ENCODE assay signal across 18 cellular contexts in genomic region chr2:239101071-239101470, GRCh38.
A peak's percentile ranks its signal among the peaks of the same experiment; 100 is the strongest.
DNase-seq lines count a peak whose midpoint lies in the region; ATAC-seq and TF ChIP-seq lines count a peak whose summit lies in the region.
"Had no signal": no experiment of that assay in that cellular context is flagged by ENCODE, and none has a peak within 500 bp of the region (broad histone marks: within the 10 kb centered on the region; RNA-seq: fewer than 3 reads in every experiment).

No MANE protein-coding gene starts in this region.

- peak overlapping the region; percentile 15 to 50 for H3K27ac Mint-ChIP-seq in activated naive CD4-positive, alpha-beta T cell treated with anti-CD3 and anti-CD28 coated beads, Interleukin-2, amount 50 U/mL, for 72 hours
- no peak overlapping the region for H3K27ac Mint-ChIP-seq in activated naive CD4-positive, alpha-beta T cell treated with anti-CD3 and anti-CD28 coated beads for 36 hours
- peak overlapping the region; percentile 41 for H3K27ac Mint-ChIP-seq in T-helper 17 cell
- peak overlapping the region; percentile 35 for H3K27ac Mint-ChIP-seq in neural crest cell (ENCODE audit: unreplicated experiment)
- H3K27ac Mint-ChIP-seq: CD4-positive, alpha-beta T cell; CD8-positive, alpha-beta T cell had no signal

- no peak for DNase-seq in activated naive CD4-positive, alpha-beta T cell treated with anti-CD3 and anti-CD28 coated beads, Interleukin-2, amount 50 U/mL, for 72 hours (ENCODE audit: low spot score in 2 of 2)
- no peak for DNase-seq in activated naive CD4-positive, alpha-beta T cell treated with anti-CD3 and anti-CD28 coated beads for 36 hours
- DNase-seq in T-helper 17 cell (no peak), neural crest cell (ENCODE audit: low read depth, low spot score) (no peak), SIG-M5 (lab: John Stamatoyannopoulos, UW) (no peak)
- DNase-seq: 8988T; ACHN; BE2C; C1 segment of cervical spinal cord; Caco-2; Calu3; CD4-positive, alpha-beta T cell; CD8-positive, alpha-beta T cell; DMS79 treated with DMSO at 0.1 percent for 48 hours; GF-D8 had no signal

- ATAC-seq in activated naive CD4-positive, alpha-beta T cell treated with anti-CD3 and anti-CD28 coated beads, Interleukin-2, amount 50 U/mL, for 72 hours: no peak
- ATAC-seq in T-helper 17 cell (no peak), GM18867 (IDR thresholded peaks at IDR 0.05; ENCODE audit: unreplicated experiment) (no peak), HG02840 (IDR thresholded peaks at IDR 0.05; ENCODE audit: low FRiP score, unreplicated experiment) (no peak)
- ATAC-seq: CD8-positive, alpha-beta T cell had no signal

- H3K9me3 Mint-ChIP-seq in activated naive CD4-positive, alpha-beta T cell treated with anti-CD3 and anti-CD28 coated beads, Interleukin-2, amount 50 U/mL, for 72 hours: no peaks in the 10 kb centered on the region
- no peaks in the 10 kb centered on the region for H3K9me3 Mint-ChIP-seq in activated naive CD4-positive, alpha-beta T cell treated with anti-CD3 and anti-CD28 coated beads for 36 hours
- no peaks in the 10 kb centered on the region for H3K9me3 Mint-ChIP-seq in neural crest cell
- H3K9me3 Mint-ChIP-seq: CD4-positive, alpha-beta T cell; CD8-positive, alpha-beta T cell had no signal

- no peak for TF ChIP-seq CTCF in neural crest cell (conservative IDR thresholded peaks at IDR 0.05)

- H3K4me3 Mint-ChIP-seq in activated naive CD4-positive, alpha-beta T cell treated with anti-CD3 and anti-CD28 coated beads for 36 hours: no peak overlapping the region
- no peak overlapping the region for H3K4me3 Mint-ChIP-seq in T-helper 17 cell
- no peak overlapping the region for H3K4me3 Mint-ChIP-seq in neural crest cell
- H3K4me3 Mint-ChIP-seq: CD4-positive, alpha-beta T cell; CD8-positive, alpha-beta T cell had no signal

- H3K9me3 ChIP-seq in T-helper 17 cell (ENCODE audit: control insufficient read depth, low read length, poor library complexity, severe bottlenecking): no peaks in the 10 kb centered on the region
- H3K9me3 ChIP-seq: BE2C, BLaER1, Caco-2 had no signal

- intact Hi-C loops in activated naive CD4-positive, alpha-beta T cell treated with anti-CD3 and anti-CD28 coated beads for 36 hours (cut with micrococcal nuclease): loop anchor here (10.0 kb wide), 1 partner anchor 66 kb away; no protein-coding TSS in a partner anchor

- CTCF ChIA-PET in activated naive CD4-positive, alpha-beta T cell treated with anti-CD3 and anti-CD28 coated beads for 36 hours (lab: Charles Lee): interaction anchor here (0.6 kb wide), 1 partner anchor 84 kb away, joined by 3 read pairs; no protein-coding TSS in a partner anchor

- no peaks in the 10 kb centered on the region for H3K27me3 Mint-ChIP-seq in activated naive CD4-positive, alpha-beta T cell treated with anti-CD3 and anti-CD28 coated beads for 36 hours (ENCODE audit: low read depth)
- H3K27me3 Mint-ChIP-seq in T-helper 17 cell (no peaks in the 10 kb centered on the region), neural crest cell (ENCODE audit: low read depth) (no peaks in the 10 kb centered on the region)
- H3K27me3 Mint-ChIP-seq: CD4-positive, alpha-beta T cell had no signal

- no peaks in the 10 kb centered on the region for H3K36me3 Mint-ChIP-seq in activated naive CD4-positive, alpha-beta T cell treated with anti-CD3 and anti-CD28 coated beads, Interleukin-2, amount 50 U/mL, for 72 hours
- H3K36me3 Mint-ChIP-seq in activated naive CD4-positive, alpha-beta T cell treated with anti-CD3 and anti-CD28 coated beads for 36 hours (ENCODE audit: low read depth): no peaks in the 10 kb centered on the region
- H3K36me3 Mint-ChIP-seq in T-helper 17 cell (ENCODE audit: low read depth): peaks cover 4% of the 10 kb centered on the region
- peaks cover 3% of the 10 kb centered on the region for H3K36me3 Mint-ChIP-seq in neural crest cell (ENCODE audit: low read depth)

- H3K4me1 Mint-ChIP-seq in activated naive CD4-positive, alpha-beta T cell treated with anti-CD3 and anti-CD28 coated beads for 36 hours (ENCODE audit: low read depth): no peaks in the 10 kb centered on the region
- H3K4me1 Mint-ChIP-seq in T-helper 17 cell (peaks cover 8% of the 10 kb centered on the region), neural crest cell (no peaks in the 10 kb centered on the region)
